ENCODE assay signal across 8 cellular contexts in the genomic region with DNA sequence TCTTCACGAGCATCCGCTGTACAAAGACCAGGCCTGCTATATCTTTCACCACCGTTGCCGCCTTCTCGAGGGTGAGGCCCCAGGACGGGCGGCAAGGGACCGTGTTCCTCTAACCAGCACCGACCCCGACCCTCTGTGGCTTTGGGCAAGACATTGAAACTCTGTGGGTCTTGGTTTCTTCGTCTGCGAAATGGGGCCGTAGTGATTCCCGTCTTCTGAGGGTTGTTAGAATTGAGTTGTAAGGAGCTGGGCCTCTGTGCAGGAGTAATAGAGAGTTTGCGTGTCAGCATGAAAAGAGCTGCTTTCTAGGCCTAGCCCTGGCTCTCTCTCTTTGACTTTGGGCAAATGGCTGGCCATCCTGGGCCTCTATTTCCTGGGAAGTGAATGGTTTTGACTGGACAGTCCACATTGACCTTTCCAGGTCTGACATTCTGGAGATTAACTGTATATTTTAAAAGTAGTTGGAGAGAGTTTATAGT. TPM values are rescaled to one million over a fixed set of nuclear protein-coding genes. Genes with fewer than 3 reads are reported as not detected.
DNase-seq lines count a peak whose midpoint lies in the region; ATAC-seq lines count a peak whose summit lies in the region.

No MANE protein-coding gene starts in this region.

- peaks cover 6% of the 10 kb centered on the region for H3K27me3 ChIP-seq in iPS-18a (ENCODE audit: control insufficient read depth, insufficient read depth, low read length)

- H3K9ac ChIP-seq in iPS-18a (ENCODE audit: low read length), result peak overlapping the region; percentile 94

- H3K4me3 ChIP-seq in GM08714 (ENCODE audit: low read length), result peak overlapping the region; percentile 91
- H3K4me3 ChIP-seq in iPS-18a (ENCODE audit: low read length), result peak overlapping the region; percentile 95

- DNase-seq in stimulated activated naive CD8-positive, alpha-beta T cell treated with anti-CD3 and anti-CD28 coated beads, Interleukin-15, amount 100 ng/mL, for 72 hours, result no peak
- no peak for DNase-seq in effector CD8-positive, alpha-beta T cell (lab: John Stamatoyannopoulos, UW)
- no peak for DNase-seq in cerebellar nuclear complex (lab: John Stamatoyannopoulos, UW)
- DNase-seq in stimulated activated naive CD4-positive, alpha-beta T cell (lab: John Stamatoyannopoulos, UW), result no peak

- H3K4me1 ChIP-seq in iPS-18a (ENCODE audit: control insufficient read depth, low read depth, low read length), result peaks cover 6% of the 10 kb centered on the region

- peak overlapping the region; percentile 94 for H3K27ac Mint-ChIP-seq in activated T-helper 17 cell treated with anti-CD3 and anti-CD28 coated beads, Interleukin-2, amount 50 U/mL, for 72 hours
- peak overlapping the region; percentile 94 to 95 for H3K27ac Mint-ChIP-seq in stimulated activated naive CD8-positive, alpha-beta T cell treated with anti-CD3 and anti-CD28 coated beads, Interleukin-15, amount 100 ng/mL, for 72 hours

- no peak overlapping the region for H3K27ac ChIP-seq in iPS-18a (ENCODE audit: low read length)

- H3K27me3 Mint-ChIP-seq in activated T-helper 17 cell treated with anti-CD3 and anti-CD28 coated beads, Interleukin-2, amount 50 U/mL, for 72 hours, result no peaks in the 10 kb centered on the region
- H3K27me3 Mint-ChIP-seq in stimulated activated naive CD8-positive, alpha-beta T cell treated with anti-CD3 and anti-CD28 coated beads, Interleukin-15, amount 100 ng/mL, for 72 hours, result no peaks in the 10 kb centered on the region

- H3K9me3 Mint-ChIP-seq in activated T-helper 17 cell treated with anti-CD3 and anti-CD28 coated beads, Interleukin-2, amount 50 U/mL, for 72 hours, result no peaks in the 10 kb centered on the region
- H3K9me3 Mint-ChIP-seq in stimulated activated naive CD8-positive, alpha-beta T cell treated with anti-CD3 and anti-CD28 coated beads, Interleukin-15, amount 100 ng/mL, for 72 hours, result no peaks in the 10 kb centered on the region

- peak; percentile 15 for ATAC-seq in HG02938 (IDR thresholded peaks at IDR 0.05; ENCODE audit: unreplicated experiment)
- ATAC-seq in activated T-helper 17 cell treated with anti-CD3 and anti-CD28 coated beads, Interleukin-2, amount 50 U/mL, for 72 hours (replicated peaks), result peak; percentile 11
- peak; percentile 45 for ATAC-seq in stimulated activated naive CD8-positive, alpha-beta T cell treated with anti-CD3 and anti-CD28 coated beads, Interleukin-15, amount 100 ng/mL, for 72 hours

- peak overlapping the region; percentile 98 for H3K4me3 Mint-ChIP-seq in activated T-helper 17 cell treated with anti-CD3 and anti-CD28 coated beads, Interleukin-2, amount 50 U/mL, for 72 hours
- H3K4me3 Mint-ChIP-seq in stimulated activated naive CD8-positive, alpha-beta T cell treated with anti-CD3 and anti-CD28 coated beads, Interleukin-15, amount 100 ng/mL, for 72 hours, result peak overlapping the region; percentile 85 to 94

- H3K4me1 Mint-ChIP-seq in activated T-helper 17 cell treated with anti-CD3 and anti-CD28 coated beads, Interleukin-2, amount 50 U/mL, for 72 hours, result peaks cover 23% of the 10 kb centered on the region
- peaks cover 40% of the 10 kb centered on the region for H3K4me1 Mint-ChIP-seq in stimulated activated naive CD8-positive, alpha-beta T cell treated with anti-CD3 and anti-CD28 coated beads, Interleukin-15, amount 100 ng/mL, for 72 hours

- peaks cover 19% of the 10 kb centered on the region for H3K36me3 ChIP-seq in iPS-18a (ENCODE audit: control insufficient read depth, low read depth, low read length)

- peaks cover 50% of the 10 kb centered on the region for H3K36me3 Mint-ChIP-seq in activated T-helper 17 cell treated with anti-CD3 and anti-CD28 coated beads, Interleukin-2, amount 50 U/mL, for 72 hours (ENCODE audit: low read depth)

- H3K9me3 ChIP-seq in iPS-18a (ENCODE audit: control insufficient read depth, low read depth, low read length), result no peaks in the 10 kb centered on the region

RNA-seq across cellular contexts. Expression of gene MRPL37, which starts 0.6 kb away (rescaled TPM):
- total RNA-seq in activated T-helper 17 cell treated with anti-CD3 and anti-CD28 coated beads, Interleukin-2, amount 50 U/mL, for 72 hours, result 100 to 1,000 TPM; 115 to 164 TPM

RNA-seq across cellular contexts. Expression of gene CYB5RL, which starts 0.7 kb away (rescaled TPM):
- 10 to 100 TPM; 11.9 to 12.7 TPM for total RNA-seq in activated T-helper 17 cell treated with anti-CD3 and anti-CD28 coated beads, Interleukin-2, amount 50 U/mL, for 72 hours

RNA-seq across cellular contexts. Expression of gene CDCP2, which starts 47.8 kb away (rescaled TPM):
- total RNA-seq in activated T-helper 17 cell treated with anti-CD3 and anti-CD28 coated beads, Interleukin-2, amount 50 U/mL, for 72 hours, result under 1 TPM in 1 of 2 donors, not detected in 1; 0.16 TPM
